1 cellular context compared by ENCODE assay signal in the genomic region with DNA sequence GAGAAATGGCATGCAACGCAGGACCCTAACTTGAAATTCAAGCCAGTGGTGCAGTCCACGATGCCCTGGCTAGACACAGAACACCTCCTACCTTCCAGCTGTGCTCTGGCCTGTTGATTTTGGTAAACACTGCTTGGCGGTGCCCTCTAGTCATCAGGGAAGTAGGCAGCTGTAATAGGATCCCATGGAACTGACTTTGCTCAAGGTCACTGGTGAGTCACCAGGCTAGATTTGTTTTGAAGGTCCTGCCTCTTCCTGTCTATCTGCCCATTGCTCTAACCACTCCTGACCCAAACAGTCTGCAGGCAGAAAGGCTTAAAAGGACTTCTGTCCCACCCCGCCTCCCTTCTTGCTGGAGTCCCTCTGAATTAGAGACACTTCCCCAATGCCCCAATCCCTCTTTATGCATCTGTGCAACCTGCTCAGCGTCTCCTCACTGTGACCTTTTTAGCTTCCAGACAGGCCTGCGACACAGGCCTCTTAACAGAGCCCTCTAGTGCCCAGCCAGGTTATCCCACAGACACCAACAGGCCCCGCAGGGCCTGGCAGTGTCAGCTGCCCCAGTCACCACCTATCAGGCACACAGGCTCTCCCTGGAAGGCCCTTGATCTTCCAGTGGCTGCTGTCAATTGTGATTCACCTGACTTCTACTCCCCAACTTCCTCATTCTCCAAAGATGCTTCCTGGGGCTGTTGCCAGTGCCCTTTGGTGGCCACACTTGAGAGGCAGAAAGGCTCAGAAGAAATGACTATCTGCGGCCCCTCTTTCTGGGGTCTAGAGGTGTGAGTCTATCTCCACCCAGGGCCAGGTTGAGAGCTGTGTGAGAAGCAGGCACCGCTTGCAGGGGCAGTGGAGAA.
TF ChIP-seq lines count a peak whose summit lies in the region.

No MANE protein-coding gene starts in this region.

TF ChIP-seq in SK-N-SH treated with all-trans-retinoic acid at 6 μM for 48 hours, 23 proteins besides CTCF, POLR2A, EP300 and RAD21 (continued from another document):
- TF ChIP-seq TCF4 (CRISPR knock-in tag; IDR thresholded peaks at IDR 0.05; ENCODE audit: borderline replicate concordance) (no peak), ZC3H10 (CRISPR knock-in tag; IDR thresholded peaks at IDR 0.05) (no peak), CSDC2 (CRISPR knock-in tag; IDR thresholded peaks at IDR 0.05) (no peak)
